ENCODE assay signal across 1 cellular context in the genomic region with DNA sequence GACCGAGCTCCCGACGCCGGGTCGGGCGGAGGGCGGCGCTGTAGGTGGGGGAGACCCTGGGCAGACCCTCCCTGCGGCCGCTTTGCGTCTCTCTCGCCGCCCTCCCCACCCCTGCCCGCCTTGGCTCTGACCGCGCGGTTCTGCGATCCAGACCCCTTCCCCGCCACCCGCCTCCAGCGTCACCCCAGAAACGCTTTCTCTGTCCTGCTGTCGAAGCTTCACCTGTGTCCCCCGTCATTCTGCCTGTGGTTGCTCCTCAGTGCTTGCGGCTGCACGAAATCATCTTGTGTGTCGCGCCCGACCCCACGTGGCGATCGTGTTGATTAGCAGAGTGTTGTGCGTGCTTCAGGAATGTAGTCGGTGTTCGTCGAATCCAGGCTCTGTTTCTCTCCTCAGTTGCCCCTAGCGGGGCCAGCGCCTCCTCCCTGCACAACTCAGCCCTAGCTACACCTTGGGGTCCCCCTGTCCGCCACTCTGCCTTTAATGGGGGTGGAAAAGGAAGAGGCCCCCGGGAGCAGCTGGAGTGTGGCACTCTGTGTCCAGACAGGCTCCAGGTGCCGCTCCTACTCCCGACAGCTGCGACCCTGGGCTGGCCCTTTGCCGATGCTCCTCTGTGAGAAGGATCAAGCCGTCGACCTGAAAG.
TF ChIP-seq lines count a peak whose summit lies in the region.

No MANE protein-coding gene starts in this region.

TF ChIP-seq in IMR-90, 13 proteins besides CTCF, POLR2A, EP300 and RAD21:
- peak; percentile 97 for TF ChIP-seq MXI1 (IDR thresholded peaks at IDR 0.05; ENCODE audit: borderline replicate concordance, low read depth, low read length)
- no peak for TF ChIP-seq NFE2L2 (IDR thresholded peaks at IDR 0.05; ENCODE audit: low read depth, low read length)
- TF ChIP-seq MAFK (IDR thresholded peaks at IDR 0.05; ENCODE audit: low read depth, low read length) = no peak
- peak; percentile 72; the same call in 1 of the 2 replicates for TF ChIP-seq USF2 (IDR thresholded peaks at IDR 0.05; ENCODE audit: low read depth, low read length)
- TF ChIP-seq, protein P1, sequence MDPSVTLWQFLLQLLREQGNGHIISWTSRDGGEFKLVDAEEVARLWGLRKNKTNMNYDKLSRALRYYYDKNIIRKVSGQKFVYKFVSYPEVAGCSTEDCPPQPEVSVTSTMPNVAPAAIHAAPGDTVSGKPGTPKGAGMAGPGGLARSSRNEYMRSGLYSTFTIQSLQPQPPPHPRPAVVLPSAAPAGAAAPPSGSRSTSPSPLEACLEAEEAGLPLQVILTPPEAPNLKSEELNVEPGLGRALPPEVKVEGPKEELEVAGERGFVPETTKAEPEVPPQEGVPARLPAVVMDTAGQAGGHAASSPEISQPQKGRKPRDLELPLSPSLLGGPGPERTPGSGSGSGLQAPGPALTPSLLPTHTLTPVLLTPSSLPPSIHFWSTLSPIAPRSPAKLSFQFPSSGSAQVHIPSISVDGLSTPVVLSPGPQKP (IDR thresholded peaks at IDR 0.05; ENCODE audit: borderline replicate concordance, low read depth, low read length) = no peak
- no peak for TF ChIP-seq CEBPB (IDR thresholded peaks at IDR 0.05; ENCODE audit: low read depth, low read length)
- TF ChIP-seq CHD1 (IDR thresholded peaks at IDR 0.05; ENCODE audit: low read depth, low read length) = no peak
- no peak for TF ChIP-seq RFX5 (IDR thresholded peaks at IDR 0.05; ENCODE audit: low read depth, low read length)
- no peak for TF ChIP-seq FOS (IDR thresholded peaks at IDR 0.05; ENCODE audit: low read depth, low read length)
- TF ChIP-seq BHLHE40 (IDR thresholded peaks at IDR 0.05; ENCODE audit: low read depth, low read length) = peak; percentile 54
- TF ChIP-seq RCOR1 (IDR thresholded peaks at IDR 0.05; ENCODE audit: insufficient replicate concordance, low read length) = no peak
- TF ChIP-seq SMC3 (IDR thresholded peaks at IDR 0.05; ENCODE audit: low read depth, low read length) = peak; percentile 23; the same call in 1 of the 2 replicates
- TF ChIP-seq MAZ (IDR thresholded peaks at IDR 0.05; ENCODE audit: borderline replicate concordance, low read depth, low read length) = no peak
